ENCODE assay signal across 27 cellular contexts in the genomic region with DNA sequence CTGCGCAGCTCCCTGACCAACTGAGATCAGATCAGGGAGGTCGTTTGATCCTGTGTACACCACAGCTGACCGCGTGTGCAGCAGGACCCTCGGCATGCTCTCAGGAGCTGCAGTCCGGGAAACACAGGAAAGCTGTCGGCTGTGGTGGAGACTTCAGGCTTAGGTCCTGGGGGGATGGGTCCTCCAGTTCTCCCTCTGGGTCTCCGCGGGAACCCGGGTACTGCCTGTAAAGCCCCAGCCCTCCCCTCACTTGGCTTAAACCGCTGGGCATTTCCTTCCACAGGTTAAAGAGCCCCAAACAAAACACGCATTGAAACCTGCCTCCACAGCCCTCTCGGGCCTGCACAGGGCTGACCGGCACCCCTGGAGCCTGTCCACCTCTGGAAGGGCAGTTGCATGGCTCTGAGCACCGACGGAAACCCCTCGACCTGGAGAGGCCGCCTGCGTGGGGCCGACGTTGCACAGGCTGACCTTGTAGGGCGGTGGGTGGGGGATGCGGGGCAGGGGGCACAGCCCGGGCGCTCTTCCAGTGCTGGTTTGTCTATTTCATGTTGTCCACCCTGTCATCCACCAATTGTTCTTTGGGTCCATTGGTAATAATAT. TPM values are rescaled to one million over a fixed set of nuclear protein-coding genes. Genes with fewer than 3 reads are reported as not detected.
"Had no signal": no experiment of that assay in that cellular context is flagged by ENCODE, and none has a peak within 500 bp of the region (broad histone marks: within the 10 kb centered on the region; RNA-seq: fewer than 3 reads in every experiment).

No MANE protein-coding gene starts in this region.

- H3K9ac ChIP-seq: KMS-11, SK-N-SH had no signal

- H3K9me3 Mint-ChIP-seq: activated CD4-positive, alpha-beta T cell treated with anti-CD3 and anti-CD28 coated beads, Interleukin-2, amount 10 ng/mL, durations not matched to agents 7 days and 5 days; activated T-cell treated with anti-CD3 and anti-CD28 coated beads, Interleukin-2, amount 50 U/mL, for 4 hours; T-helper 2 cell treated with Interferon-gamma antibody and Interleukin-4, amounts not matched to agents 5 μg/mL and 100 μg/mL, for 36 hours had no signal

- H3K9me3 ChIP-seq: SJCRH30, SK-N-SH had no signal

- H3K4me3 Mint-ChIP-seq: activated CD4-positive, alpha-beta memory T cell treated with anti-CD3 and anti-CD28 coated beads for 36 hours; activated CD4-positive, alpha-beta T cell treated with anti-CD3 and anti-CD28 coated beads, Interleukin-2, amount 10 ng/mL, durations not matched to agents 7 days and 5 days; activated naive CD8-positive, alpha-beta T cell; activated T-cell treated with anti-CD3 and anti-CD28 coated beads, Interleukin-2, amount 50 U/mL, for 4 hours; brain; T-helper 2 cell treated with Interferon-gamma antibody and Interleukin-4, amounts not matched to agents 5 μg/mL and 100 μg/mL, for 36 hours; WTC11 had no signal

- H3K4me3 ChIP-seq: SJCRH30 had no signal

- ATAC-seq: activated T-cell treated with anti-CD3 and anti-CD28 coated beads, Interleukin-2, amount 50 U/mL, for 4 hours; WTC11 had no signal

- H3K4me1 ChIP-seq: SJCRH30 had no signal

- H3K27ac Mint-ChIP-seq: activated CD4-positive, alpha-beta memory T cell treated with anti-CD3 and anti-CD28 coated beads for 36 hours; activated CD4-positive, alpha-beta T cell treated with anti-CD3 and anti-CD28 coated beads, Interleukin-2, amount 10 ng/mL, durations not matched to agents 7 days and 5 days; activated naive CD8-positive, alpha-beta T cell; T-helper 2 cell treated with Interferon-gamma antibody and Interleukin-4, amounts not matched to agents 5 μg/mL and 100 μg/mL, for 36 hours; WTC11 had no signal

- DNase-seq: activated CD4-positive, alpha-beta memory T cell treated with anti-CD3 and anti-CD28 coated beads for 36 hours; activated CD4-positive, alpha-beta T cell treated with anti-CD3 and anti-CD28 coated beads, Interleukin-2, amount 10 ng/mL, durations not matched to agents 7 days and 5 days; activated CD8-positive, alpha-beta memory T cell treated with anti-CD3 and anti-CD28 coated beads for 24 hours; activated effector memory CD4-positive, alpha-beta T cell treated with anti-CD3 and anti-CD28 coated beads, Interleukin-2, amount 50 U/mL, for 16 hours; activated naive CD4-positive, alpha-beta T cell treated with Interleukin-2 at 50 U/mL for 16 hours; activated T-cell treated with anti-CD3 and anti-CD28 coated beads, Interleukin-2, amount 50 U/mL, for 4 hours; amygdala; MV-4-11; NCI-H1092 treated with DMSO at 0.1 percent for 48 hours; NCI-H1417 treated with DMSO at 0.1 percent for 48 hours; NCI-H1694 treated with DMSO at 0.1 percent for 48 hours; NCI-H2029 treated with DMSO at 0.1 percent for 48 hours; NCI-H345; NCI-H510A; NCI-H526 treated with DMSO at 0.1 percent for 48 hours; NCI-H82; Right ventricle myocardium superior; SJCRH30; SK-N-SH had no signal

- H3K27ac ChIP-seq: KMS-11, SJCRH30 had no signal

- H3K4me1 Mint-ChIP-seq: activated CD4-positive, alpha-beta T cell treated with anti-CD3 and anti-CD28 coated beads, Interleukin-2, amount 10 ng/mL, durations not matched to agents 7 days and 5 days; WTC11 had no signal

- H3K36me3 Mint-ChIP-seq: activated CD4-positive, alpha-beta memory T cell treated with anti-CD3 and anti-CD28 coated beads for 36 hours; activated naive CD8-positive, alpha-beta T cell; brain had no signal

- H3K36me3 ChIP-seq: SJCRH30 had no signal

- H3K27me3 Mint-ChIP-seq: activated CD4-positive, alpha-beta T cell treated with anti-CD3 and anti-CD28 coated beads, Interleukin-2, amount 10 ng/mL, durations not matched to agents 7 days and 5 days had no signal

RNA-seq across cellular contexts. Expression of a gene that starts 59.1 kb away (rescaled TPM):
- total RNA-seq: activated CD4-positive, alpha-beta memory T cell treated with anti-CD3 and anti-CD28 coated beads for 36 hours; activated T-cell treated with anti-CD3 and anti-CD28 coated beads, Interleukin-2, amount 50 U/mL, for 4 hours; MCF 10A; OCI-LY7; RPMI7951; SJCRH30 had no signal
